In the genomic region with DNA sequence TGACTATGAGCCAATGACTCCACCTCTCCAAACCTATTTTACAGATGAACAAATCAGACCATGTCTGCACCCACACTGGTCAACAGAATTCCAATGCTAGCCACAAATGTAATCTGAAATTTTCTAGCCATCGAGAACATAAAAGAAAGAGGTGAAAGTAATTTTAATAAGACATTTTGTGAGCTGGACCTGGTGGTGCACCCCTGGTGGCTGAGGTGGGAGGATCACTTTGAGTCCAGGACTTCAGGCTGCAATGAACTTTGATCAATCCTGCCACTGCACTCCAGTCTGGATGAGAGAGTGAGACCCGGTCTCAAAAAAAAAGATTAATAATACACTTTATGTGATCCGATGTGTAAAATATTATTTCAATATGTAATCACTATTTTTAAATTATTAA, we compare ENCODE assay signal across 11 cellular contexts. TPM values are rescaled to one million over a fixed set of nuclear protein-coding genes. Genes with fewer than 3 reads are reported as not detected.
DNase-seq lines count a peak whose midpoint lies in the region; ATAC-seq, FAIRE-seq and TF ChIP-seq lines count a peak whose summit lies in the region.
"Had no signal": no experiment of that assay in that cellular context is flagged by ENCODE, and none has a peak within 500 bp of the region (broad histone marks: within the 10 kb centered on the region; RNA-seq: fewer than 3 reads in every experiment).

No MANE protein-coding gene starts in this region.

- TF ChIP-seq EP300 in A549 (IDR thresholded peaks at IDR 0.05) = no peak

- CTCF ChIA-PET in A549 (lab: Yijun Ruan, JAX) = interaction anchor here (1.3 to 6.6 kb wide), 3 partner anchors 12 to 63 kb away, joined by 4 to 50 read pairs (median 50); partner anchors contain the start of gene SELENOM

- ATAC-seq in A549 (peak; percentile 56 to 63; a peak in 3 of 6 replicates), lower lobe of right lung (no peak)
- ATAC-seq: activated naive CD8-positive, alpha-beta T cell treated with anti-CD3 and anti-CD28 coated beads, Interleukin-2, amount 50 U/mL, for 24 hours had no signal

- no peak for TF ChIP-seq POLR2A in A549 (IDR thresholded peaks at IDR 0.05; ENCODE audit: low read length)

- DNase-seq in A549 (ENCODE audit: low read depth in 1 of 2, low spot score in 1 of 2) (no peak), epithelial cell of proximal tubule (ENCODE audit: low read depth) (no peak), lower lobe of right lung (no peak), NCI-H446 treated with DMSO at 0.1 percent for 48 hours (lab: John Stamatoyannopoulos, UW) (no peak)
- no peak for DNase-seq in activated naive CD4-positive, alpha-beta T cell treated with anti-CD3 and anti-CD28 coated beads, Interleukin-2, amount 50 U/mL, for 16 hours
- DNase-seq: activated CD4-positive, alpha-beta T cell treated with anti-CD3 and anti-CD28 coated beads for 4 hours; activated naive CD8-positive, alpha-beta T cell treated with anti-CD3 and anti-CD28 coated beads, Interleukin-2, amount 50 U/mL, for 24 hours; Karpas-422; naive B cell had no signal

- TF ChIP-seq RAD21 in A549 (conservative IDR thresholded peaks at IDR 0.05 in 1 of 2, IDR thresholded peaks at IDR 0.05 in 1 of 2) = no peak

- no peaks in the 10 kb centered on the region for H3K27me3 ChIP-seq in KMS-11 (ENCODE audit: insufficient read depth, low read depth)
- H3K27me3 ChIP-seq in lower lobe of right lung (ENCODE audit: low read depth) = no peaks in the 10 kb centered on the region
- H3K27me3 ChIP-seq: BLaER1 treated with 17β-estradiol and CSF1 and Interleukin-3, amounts not matched to agents 10 nM and 100 nM had no signal

- intact Hi-C loops in lower lobe of right lung (cut with DNase I) = no loop called here

- H2AFZ ChIP-seq in KMS-11 (ENCODE audit: low read depth) = no peak overlapping the region

- no peak for FAIRE-seq in A549 (lab: Jason Lieb, UNC)

- H3K9ac ChIP-seq in KMS-11 = no peak overlapping the region

- no peaks in the 10 kb centered on the region for H3K9me3 ChIP-seq in A549
- no peaks in the 10 kb centered on the region for H3K9me3 ChIP-seq in lower lobe of right lung

- H4K20me1 ChIP-seq in KMS-11 (ENCODE audit: insufficient read depth) = no peaks in the 10 kb centered on the region
- H4K20me1 ChIP-seq: BLaER1 treated with 17β-estradiol and CSF1 and Interleukin-3, amounts not matched to agents 10 nM and 100 nM had no signal

- WGBS in A549 (ENCODE audit: missing lambda C conversion rate) = 32% methylated on average over 3 of the region's 3 CpGs

- peak; percentile 6; the same call in 1 of the 3 replicates for TF ChIP-seq CTCF in A549 (IDR thresholded peaks at IDR 0.05)
- TF ChIP-seq CTCF in KMS-11 (conservative IDR thresholded peaks at IDR 0.05; ENCODE audit: low read depth, low read length) = peak; percentile 46
- peak; percentile 49 for TF ChIP-seq CTCF in epithelial cell of proximal tubule (conservative IDR thresholded peaks at IDR 0.05; ENCODE audit: low read depth, low read length)
- no peak for TF ChIP-seq CTCF in lower lobe of right lung (IDR thresholded peaks at IDR 0.05)

- no peak overlapping the region for H3K4me3 ChIP-seq in A549
- no peak overlapping the region for H3K4me3 ChIP-seq in KMS-11 (IDR thresholded peaks at IDR 0.05; ENCODE audit: insufficient read depth, low read depth, low read length)
- H3K4me3 ChIP-seq in epithelial cell of proximal tubule (ENCODE audit: low read depth, low read length) = no peak overlapping the region
- no peak overlapping the region for H3K4me3 ChIP-seq in lower lobe of right lung
- H3K4me3 ChIP-seq: BLaER1 treated with 17β-estradiol and CSF1 and Interleukin-3, amounts not matched to agents 10 nM and 100 nM had no signal

- H3K36me3 ChIP-seq in KMS-11 (ENCODE audit: insufficient read depth) = no peaks in the 10 kb centered on the region
- H3K36me3 ChIP-seq in lower lobe of right lung = no peaks in the 10 kb centered on the region
- H3K36me3 ChIP-seq: BLaER1 treated with 17β-estradiol and CSF1 and Interleukin-3, amounts not matched to agents 10 nM and 100 nM had no signal

- H3K4me2 ChIP-seq in A549 (no peak overlapping the region), KMS-11 (no peak overlapping the region)
- H3K4me2 ChIP-seq: BLaER1 treated with 17β-estradiol and CSF1 and Interleukin-3, amounts not matched to agents 10 nM and 100 nM had no signal

- no peaks in the 10 kb centered on the region for H3K79me2 ChIP-seq in KMS-11 (ENCODE audit: insufficient read depth, low read depth)

- POLR2A ChIA-PET in A549 (lab: Yijun Ruan, JAX) = no interaction called here

- H3K4me1 ChIP-seq in A549 (no peaks in the 10 kb centered on the region), KMS-11 (ENCODE audit: low read depth, poor library complexity, severe bottlenecking) (no peaks in the 10 kb centered on the region), lower lobe of right lung (peaks cover 9% of the 10 kb centered on the region)

- H3K27ac ChIP-seq in A549 (no peak overlapping the region), KMS-11 (no peak overlapping the region), lower lobe of right lung (no peak overlapping the region)
- H3K27ac ChIP-seq: BLaER1 treated with 17β-estradiol and CSF1 and Interleukin-3, amounts not matched to agents 10 nM and 100 nM had no signal

TF ChIP-seq in A549, 52 proteins besides CTCF, POLR2A, EP300 and RAD21:
- TF ChIP-seq CBX8 (IDR thresholded peaks at IDR 0.05) (no peak), CEBPB (IDR thresholded peaks at IDR 0.05) (no peak), NFE2L2 (conservative IDR thresholded peaks at IDR 0.05; ENCODE audit: low read length) (no peak), BCL3 (IDR thresholded peaks at IDR 0.05) (no peak), JUNB (IDR thresholded peaks at IDR 0.05) (no peak), EHF (CRISPR knock-in tag; IDR thresholded peaks at IDR 0.05) (no peak), FOSB (CRISPR knock-in tag; IDR thresholded peaks at IDR 0.05) (no peak), RARB (CRISPR knock-in tag; IDR thresholded peaks at IDR 0.05) (no peak), MAFK (IDR thresholded peaks at IDR 0.05; ENCODE audit: partially characterized antibody) (no peak), TFCP2L1 (CRISPR knock-in tag; IDR thresholded peaks at IDR 0.05) (no peak)

RNA-seq across cellular contexts. Expression of gene RNF185, which starts 9.4 kb away (rescaled TPM):
- 23.5 and 25.5 TPM in 2 replicates for polyA plus RNA-seq in A549 (2011; rRNA removed)
- polyA plus RNA-seq in A549 (2012; cell fraction: cytosol; rRNA removed) = 9.7 and 13.0 TPM in 2 replicates
- polyA plus RNA-seq in A549 (2012; cell fraction: nucleus; rRNA removed) = 7.3 and 10.0 TPM in 2 replicates
- polyA plus RNA-seq in A549 (2017; fragmentation: RNase III; extraction: RNeasy Plus Mini Kit Qiagen cat#74134 plus additional on column Dnase treatment) = 12.9 to 14.6 TPM (median 14.0 TPM) in 3 replicates
- polyA minus RNA-seq in A549 (2011; rRNA and poly(A)+ RNA removed) = 17.3 and 18.0 TPM in 2 replicates
- total RNA-seq in epithelial cell of proximal tubule = 19.7 and 21.8 TPM in 2 replicates
- 32.4 TPM for total RNA-seq in lower lobe of right lung

RNA-seq across cellular contexts. Expression of gene PLA2G3, which starts 10.3 kb away (rescaled TPM):
- polyA plus RNA-seq in A549 (2011; rRNA removed) = not detected in 2 replicates
- polyA plus RNA-seq in A549 (2012; cell fraction: cytosol; rRNA removed) = not detected in 2 replicates
- 0.02 TPM in 1 of 2 replicates, not detected in the other for polyA plus RNA-seq in A549 (2012; cell fraction: nucleus; rRNA removed)
- not detected in 3 replicates for polyA plus RNA-seq in A549 (2017; fragmentation: RNase III; extraction: RNeasy Plus Mini Kit Qiagen cat#74134 plus additional on column Dnase treatment)
- polyA minus RNA-seq in A549 (2011; rRNA and poly(A)+ RNA removed) = not detected in 2 replicates
- 2.0 TPM in 1 of 2 replicates, not detected in the other for total RNA-seq in epithelial cell of proximal tubule
- total RNA-seq in lower lobe of right lung = 5.0 TPM

RNA-seq across cellular contexts. Expression of gene INPP5J, which starts 27.8 kb away (rescaled TPM):
- polyA plus RNA-seq in A549 (2011; rRNA removed) = 0.70 and 0.98 TPM in 2 replicates
- polyA plus RNA-seq in A549 (2012; cell fraction: cytosol; rRNA removed) = 1.2 and 1.6 TPM in 2 replicates
- polyA plus RNA-seq in A549 (2012; cell fraction: nucleus; rRNA removed) = 7.6 and 9.2 TPM in 2 replicates
- 1.3 to 1.8 TPM (median 1.5 TPM) in 3 replicates for polyA plus RNA-seq in A549 (2017; fragmentation: RNase III; extraction: RNeasy Plus Mini Kit Qiagen cat#74134 plus additional on column Dnase treatment)
- 1.6 and 1.8 TPM in 2 replicates for polyA minus RNA-seq in A549 (2011; rRNA and poly(A)+ RNA removed)
- total RNA-seq in epithelial cell of proximal tubule = 1.2 and 3.0 TPM in 2 replicates
- total RNA-seq in lower lobe of right lung = 4.6 TPM

RNA-seq across cellular contexts. Expression of gene SELENOM, which starts 43.2 kb away (rescaled TPM):
- polyA plus RNA-seq in A549 (2011; rRNA removed) (14.2 and 15.3 TPM in 2 replicates), A549 (2017; fragmentation: RNase III; extraction: RNeasy Plus Mini Kit Qiagen cat#74134 plus additional on column Dnase treatment) (46.4 to 50.2 TPM (median 46.5 TPM) in 3 replicates)
- 62.7 and 76.5 TPM in 2 replicates for polyA plus RNA-seq in A549 (2012; cell fraction: cytosol; rRNA removed)
- polyA plus RNA-seq in A549 (2012; cell fraction: nucleus; rRNA removed) = 82.5 and 94.7 TPM in 2 replicates
- polyA minus RNA-seq in A549 (2011; rRNA and poly(A)+ RNA removed) = 12.4 and 18.3 TPM in 2 replicates
- total RNA-seq in epithelial cell of proximal tubule (18.9 and 56.3 TPM in 2 replicates), lower lobe of right lung (86.8 TPM)

Comparison
In these comparisons a context has a peak if more than half of its experiments do, and no peak if none do; other contexts are left out.
1. ATAC-seq: peak in A549 (2 of 2); none in lower lobe of right lung (0 of 2).